ENCODE assay signal across 1 cellular context in genomic region chr7:107884419-107884818, GRCh38.
TF ChIP-seq lines count a peak whose summit lies in the region.

No MANE protein-coding gene starts in this region.

TF ChIP-seq in GM23338, 12 proteins besides CTCF, POLR2A, EP300 and RAD21:
- TF ChIP-seq ZNF462 (CRISPR knock-in tag; IDR thresholded peaks at IDR 0.05), result no peak
- TF ChIP-seq ZNF114 (CRISPR knock-in tag; IDR thresholded peaks at IDR 0.05), result no peak
- TF ChIP-seq STAT1 (IDR thresholded peaks at IDR 0.05; ENCODE audit: unreplicated experiment), result no peak
- no peak for TF ChIP-seq JUNB (IDR thresholded peaks at IDR 0.05; ENCODE audit: unreplicated experiment)
- TF ChIP-seq EZH2phosphoT487 (IDR thresholded peaks at IDR 0.05; ENCODE audit: unreplicated experiment), result no peak
- no peak for TF ChIP-seq CREB1 (CRISPR knock-in tag; IDR thresholded peaks at IDR 0.05; ENCODE audit: low read depth)
- no peak for TF ChIP-seq ZNF331 (CRISPR knock-in tag; IDR thresholded peaks at IDR 0.05; ENCODE audit: low read depth)
- TF ChIP-seq ETS1 (IDR thresholded peaks at IDR 0.05), result no peak
- no peak for TF ChIP-seq EZH2 (IDR thresholded peaks at IDR 0.05; ENCODE audit: low read depth, unreplicated experiment)
- TF ChIP-seq NANOG (IDR thresholded peaks at IDR 0.05; ENCODE audit: borderline replicate concordance), result no peak
- no peak for TF ChIP-seq REST (IDR thresholded peaks at IDR 0.05; ENCODE audit: unreplicated experiment)
- TF ChIP-seq POLR2AphosphoS5 (IDR thresholded peaks at IDR 0.05; ENCODE audit: low read depth), result no peak
